In the genomic region with DNA sequence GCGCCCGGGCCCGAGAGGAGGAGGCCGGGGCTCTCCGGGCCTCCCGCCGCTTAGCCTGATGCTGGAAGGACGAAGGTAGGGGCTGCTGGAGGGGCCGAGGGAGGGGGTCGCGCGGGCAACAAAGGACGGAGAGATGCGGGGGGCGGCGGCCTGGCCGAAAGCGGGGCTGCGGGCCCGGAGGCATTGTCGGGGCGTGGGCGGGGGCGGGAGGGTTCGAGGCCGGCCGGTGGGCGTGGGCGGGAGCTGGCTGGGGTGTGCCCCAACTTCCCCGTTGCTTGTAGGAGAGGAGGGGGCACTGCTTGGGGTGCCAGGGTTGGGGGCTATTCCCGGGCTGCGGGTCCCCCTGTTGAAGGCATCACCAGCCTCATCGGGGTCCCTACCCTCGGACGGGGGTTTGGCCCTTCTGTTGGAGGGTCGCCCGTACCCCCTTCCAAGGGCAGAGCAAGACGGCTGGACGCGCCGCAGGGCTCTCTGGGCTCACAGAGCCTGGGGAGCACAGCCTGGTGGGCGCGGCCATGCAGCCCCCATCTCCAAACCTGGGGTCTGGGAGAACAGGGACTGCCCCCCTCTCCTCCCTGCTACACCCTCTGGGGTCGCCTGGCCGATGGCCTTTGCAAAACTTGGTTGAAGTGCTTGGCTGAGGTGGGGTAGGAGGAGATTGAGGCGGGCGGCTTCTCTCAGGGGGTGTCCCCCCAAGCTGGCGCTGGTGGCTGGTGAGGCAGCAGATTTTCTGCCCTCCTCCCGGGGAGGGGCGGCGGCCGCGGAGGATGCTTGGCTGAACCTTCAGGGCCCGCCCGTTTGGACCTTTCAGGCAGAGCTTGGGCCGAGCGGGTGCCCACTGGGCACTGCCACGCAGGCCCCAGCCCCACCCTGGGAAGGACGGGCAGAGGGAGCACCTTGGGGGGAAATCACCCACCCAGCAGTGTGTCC, we compare ENCODE assay signal across 8 cellular contexts. TPM values are rescaled to one million over a fixed set of nuclear protein-coding genes. Genes with fewer than 3 reads are reported as not detected.
DNase-seq lines count a peak whose midpoint lies in the region; ATAC-seq and TF ChIP-seq lines count a peak whose summit lies in the region.

No MANE protein-coding gene starts in this region.

- H3K4me3 Mint-ChIP-seq in Calu3 (ENCODE audit: low read depth, unreplicated experiment): peak overlapping the region; percentile 68
- H3K4me3 Mint-ChIP-seq in activated T-helper 17 cell treated with anti-CD3 and anti-CD28 coated beads, Interleukin-2, amount 50 U/mL, for 72 hours: peak overlapping the region; percentile 45

- peak overlapping the region; percentile 73 for H3K9ac ChIP-seq in HUES6 (ENCODE audit: low read length)

- H3K4me3 ChIP-seq in HUES6 (ENCODE audit: low read depth, low read length) (peak overlapping the region; percentile 94), foreskin fibroblast (ENCODE audit: low read depth in 1 of 2, low read length in 2 of 2) (peak overlapping the region; percentile 65 to 92)

- no peak for ATAC-seq in activated T-helper 17 cell treated with anti-CD3 and anti-CD28 coated beads, Interleukin-2, amount 50 U/mL, for 72 hours (replicated peaks)

- no peaks in the 10 kb centered on the region for H3K9me3 ChIP-seq in HUES6 (ENCODE audit: control insufficient read depth, insufficient read depth, low read depth, low read length)

- peaks cover 38% of the 10 kb centered on the region for H3K4me1 ChIP-seq in HUES6 (ENCODE audit: control insufficient read depth, insufficient read depth, low read length)

- TF ChIP-seq CTCF in Calu3 (IDR thresholded peaks at IDR 0.05; ENCODE audit: unreplicated experiment): no peak
- no peak for TF ChIP-seq CTCF in foreskin fibroblast (IDR thresholded peaks at IDR 0.05; ENCODE audit: low read depth, low read length)

- H3K27ac Mint-ChIP-seq in Calu3 (ENCODE audit: unreplicated experiment): peak overlapping the region; percentile 24
- H3K27ac Mint-ChIP-seq in activated T-helper 17 cell treated with anti-CD3 and anti-CD28 coated beads, Interleukin-2, amount 50 U/mL, for 72 hours: no peak overlapping the region

- H3K36me3 ChIP-seq in HUES6 (ENCODE audit: control insufficient read depth, insufficient read depth, low read length): no peaks in the 10 kb centered on the region

- BruUV-seq in Calu3 (replicated peaks; lab: Mats Ljungman, UMichigan): no TSS peak

- H3K4me1 Mint-ChIP-seq in Calu3 (ENCODE audit: low read depth, unreplicated experiment): peaks cover 58% of the 10 kb centered on the region
- H3K4me1 Mint-ChIP-seq in activated T-helper 17 cell treated with anti-CD3 and anti-CD28 coated beads, Interleukin-2, amount 50 U/mL, for 72 hours: peaks cover 9% of the 10 kb centered on the region

- intact Hi-C loops in Calu3 (cut with micrococcal nuclease; ENCODE audit: unreplicated experiment): loop anchor here (10.0 kb wide), 1 partner anchor 65 kb away; no protein-coding TSS in a partner anchor

- no peaks in the 10 kb centered on the region for H3K27me3 Mint-ChIP-seq in Calu3 (ENCODE audit: unreplicated experiment)
- H3K27me3 Mint-ChIP-seq in activated T-helper 17 cell treated with anti-CD3 and anti-CD28 coated beads, Interleukin-2, amount 50 U/mL, for 72 hours: peaks cover 14% of the 10 kb centered on the region

- no peaks in the 10 kb centered on the region for H3K9me3 Mint-ChIP-seq in Calu3 (ENCODE audit: low read depth, unreplicated experiment)
- H3K9me3 Mint-ChIP-seq in activated T-helper 17 cell treated with anti-CD3 and anti-CD28 coated beads, Interleukin-2, amount 50 U/mL, for 72 hours: no peaks in the 10 kb centered on the region

- DNase-seq in Calu3 (no peak), foreskin fibroblast (peak in 1 of 2 donors; percentile 77), nucleus accumbens (lab: John Stamatoyannopoulos, UW) (peak in 45 of 56 donors; percentile 18 to 78 (median 46)), DMS114 treated with DMSO at 0.1 percent for 48 hours (lab: John Stamatoyannopoulos, UW; ENCODE audit: unreplicated experiment) (no peak), ecto neural progenitor cell (ENCODE audit: low spot score) (no peak), iPS-NIHi11 (ENCODE audit: low spot score) (no peak)

- H3K27ac ChIP-seq in HUES6 (ENCODE audit: low read depth, low read length): no peak overlapping the region

- CTCF ChIA-PET in Calu3 (lab: Charles Lee): no interaction called here

- H3K36me3 Mint-ChIP-seq in Calu3 (ENCODE audit: insufficient read depth, unreplicated experiment): peaks cover 46% of the 10 kb centered on the region
- H3K36me3 Mint-ChIP-seq in activated T-helper 17 cell treated with anti-CD3 and anti-CD28 coated beads, Interleukin-2, amount 50 U/mL, for 72 hours (ENCODE audit: low read depth): no peaks in the 10 kb centered on the region

- H3K27me3 ChIP-seq in HUES6 (ENCODE audit: control insufficient read depth, insufficient read depth, low read length): peaks cover 9% of the 10 kb centered on the region

RNA-seq across cellular contexts. Expression of a gene that starts 0.7 kb away (rescaled TPM):
- 22.4 and 22.9 TPM in 2 replicates for total RNA-seq in Calu3 (2022)
- total RNA-seq in activated T-helper 17 cell treated with anti-CD3 and anti-CD28 coated beads, Interleukin-2, amount 50 U/mL, for 72 hours: 1 to 10 TPM in 1 of 2 donors, under 1 TPM in 1; 0.93 to 1.6 TPM

RNA-seq across cellular contexts. Expression of a gene that starts 35.7 kb away (rescaled TPM):
- total RNA-seq in Calu3 (2022): 32.5 and 38.6 TPM in 2 replicates
- 100 to 1,000 TPM in 1 of 2 donors, 10 to 100 TPM in 1; 62.2 to 100 TPM for total RNA-seq in activated T-helper 17 cell treated with anti-CD3 and anti-CD28 coated beads, Interleukin-2, amount 50 U/mL, for 72 hours

Comparison
In these comparisons a context has a peak if more than half of its experiments do, and no peak if none do; other contexts are left out.
1. DNase-seq: peak in nucleus accumbens (45 of 56); none in Calu3 (single experiment), DMS114 treated with DMSO at 0.1 percent for 48 hours (single experiment), ecto neural progenitor cell (single experiment) and iPS-NIHi11 (single experiment).